8 cellular contexts compared by ENCODE assay signal in the genomic region with DNA sequence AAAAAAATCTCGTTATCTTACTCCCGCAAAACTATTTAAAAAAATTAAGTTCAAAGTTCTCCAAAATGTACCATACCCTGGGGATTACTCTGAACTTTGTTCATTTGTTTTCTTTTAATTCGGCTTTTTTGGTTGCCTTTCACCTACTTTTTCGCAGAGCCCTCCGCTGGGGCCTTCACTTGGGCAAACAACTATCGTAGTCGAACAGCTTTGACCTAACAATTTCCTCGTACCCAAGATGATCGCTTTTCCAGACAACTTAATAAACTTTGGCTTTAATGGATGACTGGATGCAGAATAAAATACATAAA. TPM values are rescaled to one million over a fixed set of nuclear protein-coding genes. Genes with fewer than 3 reads are reported as not detected.
DNase-seq lines count a peak whose midpoint lies in the region; ATAC-seq, FAIRE-seq and TF ChIP-seq lines count a peak whose summit lies in the region.

No MANE protein-coding gene starts in this region.

- peak overlapping the region; percentile 85 to 96 for H3K9ac ChIP-seq in K562 (ENCODE audit: insufficient read depth in 1 of 2, low read depth in 2 of 2, low read length in 2 of 2)

- H3K27me3 ChIP-seq in A673 (replicated peaks; ENCODE audit: insufficient read depth, low read depth, low read length, poor library complexity) (no peaks in the 10 kb centered on the region), K562 (ENCODE audit: control insufficient read depth in 2 of 2, insufficient read depth in 2 of 2, low read length in 2 of 2) (no peaks in the 10 kb centered on the region)

- H3K4me1 ChIP-seq in A673 (ENCODE audit: insufficient read depth, low read length, poor library complexity, severe bottlenecking): peaks cover 16% of the 10 kb centered on the region
- H3K4me1 ChIP-seq in K562 (replicated peaks in 1 of 2; ENCODE audit: control insufficient read depth in 2 of 2, insufficient read depth in 2 of 2, low read length in 2 of 2): peaks cover 33 to 51% of the 10 kb centered on the region in 2 experiments; a peak in 4 of 5 replicates
- peaks cover 19% of the 10 kb centered on the region for H3K4me1 ChIP-seq in mucosa of descending colon (ENCODE audit: low read depth)

- H3K9me1 ChIP-seq in K562 (ENCODE audit: control insufficient read depth, insufficient read depth, low read length): no peaks in the 10 kb centered on the region

- H3K4me3 ChIP-seq in A673 (ENCODE audit: low read depth, low read length, poor library complexity, severe bottlenecking) (peak overlapping the region; percentile 53), HFF-Myc (replicated peaks; ENCODE audit: low read depth, low read length) (peak overlapping the region; percentile 50), K562 (peak overlapping the region; percentile 66), mucosa of descending colon (peak overlapping the region; percentile 42)

- no peaks in the 10 kb centered on the region for H4K20me1 ChIP-seq in K562 (replicated peaks; ENCODE audit: control insufficient read depth, insufficient read depth, low read length)

- no peak for TF ChIP-seq RAD21 in K562 (CRISPR knock-in tag; conservative IDR thresholded peaks at IDR 0.05 in 1 of 2, IDR thresholded peaks at IDR 0.05 in 1 of 2)

- POLR2A ChIA-PET in A673 (lab: Charles Lee; ENCODE audit: low non-redundant PET): no interaction called here
- POLR2A ChIA-PET in K562 (lab: Yijun Ruan, JAX): interaction anchor here (0.6 to 6.7 kb wide), 9 partner anchors 9 to 213 kb away, joined by 3 to 70 read pairs (median 4); partner anchors contain the start of genes BLM, MAN2A2 and RCCD1

- intact Hi-C loops in A673 (cut with micrococcal nuclease; ENCODE audit: unreplicated experiment) (loop anchor here (2.0 to 10.0 kb wide), 3 partner anchors 27 to 785 kb away; partner anchors contain the start of gene MAN2A2), K562 (cut with micrococcal nuclease) (loop anchor here (5.0 to 10.0 kb wide), 6 partner anchors 103 to 635 kb away; no protein-coding TSS in a partner anchor), mucosa of descending colon (cut with DNase I, micrococcal nuclease) (no loop called here)

- no peak for TF ChIP-seq POLR2A in K562 (conservative IDR thresholded peaks at IDR 0.05)
- TF ChIP-seq POLR2A in GM12892 (IDR thresholded peaks at IDR 0.05; ENCODE audit: low read depth, low read length): no peak

- peaks cover 37% of the 10 kb centered on the region for H3K79me2 ChIP-seq in K562 (ENCODE audit: control insufficient read depth, insufficient read depth, low read length)

- H3K36me3 ChIP-seq in A673 (ENCODE audit: insufficient read depth, low read length, poor library complexity, severe bottlenecking): no peaks in the 10 kb centered on the region
- H3K36me3 ChIP-seq in K562 (ENCODE audit: control insufficient read depth, insufficient read depth, low read length): peaks cover 6% of the 10 kb centered on the region; the same call in 2 of the 3 replicates
- no peaks in the 10 kb centered on the region for H3K36me3 ChIP-seq in mucosa of descending colon (ENCODE audit: low read depth)

- TSS peak; percentile 92 for BruUV-seq in A673 (replicated peaks; lab: Mats Ljungman, UMichigan)
- no TSS peak for BruUV-seq in K562 (replicated peaks; lab: Mats Ljungman, UMichigan)

- 1% methylated on average over 9 of the region's 9 CpGs for WGBS in K562 (ENCODE audit: insufficient coverage, low coverage, missing lambda C conversion rate)

- FAIRE-seq in K562 (lab: Jason Lieb, UNC): no peak
- no peak for FAIRE-seq in GM12892 (lab: Jason Lieb, UNC)

- H3K27ac ChIP-seq in A673 (ENCODE audit: low read depth, low read length, poor library complexity, severe bottlenecking) (peak overlapping the region; percentile 86), K562 (ENCODE audit: extremely low read depth, low read depth, low read length) (peak overlapping the region; percentile 92)

- CTCF ChIA-PET in A673 (lab: Charles Lee): interaction anchor here (1.0 kb wide), 1 partner anchor 27 kb away, joined by 4 read pairs; no protein-coding TSS in a partner anchor
- CTCF ChIA-PET in K562 (lab: Yijun Ruan, JAX; ENCODE audit: low intra/inter-chr PET ratio): no interaction called here

- peak overlapping the region; percentile 99 for H3K4me2 ChIP-seq in K562 (ENCODE audit: insufficient read depth, low read length)

- TF ChIP-seq CTCF in A673 (conservative IDR thresholded peaks at IDR 0.05; ENCODE audit: low read depth, low read length) (no peak), HFF-Myc (IDR thresholded peaks at IDR 0.05; ENCODE audit: low read depth, low read length, missing control alignments) (no peak), K562 (IDR thresholded peaks at IDR 0.05 in 2 of 3, conservative IDR thresholded peaks at IDR 0.05 in 1 of 3; ENCODE audit: insufficient read depth in 2 of 3, low read depth in 1 of 3, low read length in 3 of 3) (0 out of 6 replicates have a peak, but pooled peaks of 1 of the 3 experiments have one; percentile 1), mucosa of descending colon (IDR thresholded peaks at IDR 0.05) (no peak)

- peak overlapping the region; percentile 71 for H2AFZ ChIP-seq in K562 (ENCODE audit: low read depth, low read length)

- H3K9me3 ChIP-seq in A673 (ENCODE audit: low read depth, low read length, poor library complexity, severe bottlenecking) (no peaks in the 10 kb centered on the region), K562 (replicated peaks; ENCODE audit: control insufficient read depth, insufficient read depth, low read depth, low read length) (no peaks in the 10 kb centered on the region), mucosa of descending colon (no peaks in the 10 kb centered on the region)

- no peak for TF ChIP-seq EP300 in K562 (IDR thresholded peaks at IDR 0.05; ENCODE audit: low read length)

- DNase-seq in A673 (ENCODE audit: low spot score) (no peak), HFF-Myc (ENCODE audit: extremely low read depth, low read depth) (no peak), K562 (ENCODE audit: extremely low read depth in 1 of 4, low spot score in 3 of 4) (no peak), mucosa of descending colon (no peak), HT-29 (ENCODE audit: low spot score) (no peak), iPS-NIHi11 (ENCODE audit: low spot score) (no peak), NAMALWA (ENCODE audit: low spot score) (no peak), GM12892 (ENCODE audit: insufficient read length) (no peak)

- in situ Hi-C loops in K562 (cut with MboI): no loop called here

- ATAC-seq in K562 (no peak; the same call in 2 of the 3 replicates), mucosa of descending colon (no peak)

RNA-seq across cellular contexts. Expression of gene HDDC3, which starts 2.7 kb away (rescaled TPM):
- total RNA-seq in A673 (2021) (22.6 and 23.9 TPM in 2 replicates), K562 (2014; rRNA removed) (54.1 and 64.9 TPM in 2 replicates), K562 (2014; rRNA removed; fragmentation: Illumina TruSeq; extraction: Trizol) (28.2 and 33.0 TPM in 2 replicates), K562 (2015; rRNA removed; fragmentation: Illumina TruSeq; extraction: Trizol) (36.6 and 36.9 TPM in 2 replicates), K562 (2021) (42.6 and 43.0 TPM in 2 replicates), mucosa of descending colon (10 to 100 TPM; 10.7 to 23.4 (median 15.4) TPM)
- 27.3 and 60.3 TPM in 2 replicates for total RNA-seq in K562 (2011; cell fraction: chromatin; rRNA removed; ENCODE audit: low replicate concordance)
- total RNA-seq in K562 (2011; cell fraction: nucleolus; rRNA removed): 59.5 and 62.4 TPM in 2 replicates
- total RNA-seq in K562 (2011; cell fraction: nucleoplasm; rRNA removed): 46.9 and 47.9 TPM in 2 replicates
- polyA plus RNA-seq in K562 (2011; rRNA removed) (30.8 and 33.4 TPM in 2 replicates), K562 (2014; fragmentation: Illumina TruSeq; extraction: Trizol) (51.7 and 54.2 TPM in 2 replicates), K562 (2014; fragmentation: Nextera tagmentation; extraction: Ambion mirVana) (10 to 100 TPM; 14.9 to 21.3 TPM), K562 (2014; rRNA removed) (55.8 and 65.8 TPM in 2 replicates)
- polyA plus RNA-seq in K562 (2011; cell fraction: cytosol; rRNA removed): 37.1 and 49.7 TPM in 2 replicates
- 37.0 and 41.5 TPM in 2 replicates for polyA plus RNA-seq in K562 (2011; cell fraction: nucleus; rRNA removed)
- 29.7 and 31.4 TPM in 2 replicates for polyA plus RNA-seq in K562 (2012)
- 21.5 and 26.2 TPM in 2 replicates for polyA minus RNA-seq in K562 (2011; rRNA and poly(A)+ RNA removed)
- polyA minus RNA-seq in K562 (2011; cell fraction: cytosol; rRNA and poly(A)+ RNA removed): 10.3 and 15.1 TPM in 2 replicates
- polyA minus RNA-seq in K562 (2011; cell fraction: nucleus; rRNA and poly(A)+ RNA removed): 28.9 and 44.4 TPM in 2 replicates
- total RNA-seq in HT-29 (2014; rRNA removed; shearing (Covaris generic)): 41.1 and 45.7 TPM in 2 replicates
- 20.4 TPM for polyA plus RNA-seq in GM12892 (2012; ENCODE audit: missing spikeins)

RNA-seq across cellular contexts. Expression of gene UNC45A, which starts 5.4 kb away (rescaled TPM):
- total RNA-seq in A673 (2021) (74.4 and 77.7 TPM in 2 replicates), K562 (2014; rRNA removed) (59.8 and 65.2 TPM in 2 replicates), K562 (2014; rRNA removed; fragmentation: Illumina TruSeq; extraction: Trizol) (19.2 and 22.6 TPM in 2 replicates), K562 (2015; rRNA removed; fragmentation: Illumina TruSeq; extraction: Trizol) (47.7 and 52.5 TPM in 2 replicates), K562 (2021) (79.0 and 79.3 TPM in 2 replicates), mucosa of descending colon (10 to 100 TPM; 43.9 to 92.5 (median 54.8) TPM)
- total RNA-seq in K562 (2011; cell fraction: chromatin; rRNA removed; ENCODE audit: low replicate concordance): 131 and 331 TPM in 2 replicates
- total RNA-seq in K562 (2011; cell fraction: nucleolus; rRNA removed): 205 and 228 TPM in 2 replicates
- 113 and 152 TPM in 2 replicates for total RNA-seq in K562 (2011; cell fraction: nucleoplasm; rRNA removed)
- polyA plus RNA-seq in K562 (2011; rRNA removed) (43.7 and 56.7 TPM in 2 replicates), K562 (2014; fragmentation: Illumina TruSeq; extraction: Trizol) (35.7 and 46.7 TPM in 2 replicates), K562 (2014; fragmentation: Nextera tagmentation; extraction: Ambion mirVana) (10 to 100 TPM; 22.4 to 23.1 TPM), K562 (2014; rRNA removed) (54.5 and 55.5 TPM in 2 replicates)
- 46.7 and 62.9 TPM in 2 replicates for polyA plus RNA-seq in K562 (2011; cell fraction: cytosol; rRNA removed)
- polyA plus RNA-seq in K562 (2011; cell fraction: nucleus; rRNA removed): 163 and 164 TPM in 2 replicates
- polyA plus RNA-seq in K562 (2012): 75.1 and 75.7 TPM in 2 replicates
- 51.9 and 58.7 TPM in 2 replicates for polyA minus RNA-seq in K562 (2011; rRNA and poly(A)+ RNA removed)
- 50.4 and 51.9 TPM in 2 replicates for polyA minus RNA-seq in K562 (2011; cell fraction: cytosol; rRNA and poly(A)+ RNA removed)
- polyA minus RNA-seq in K562 (2011; cell fraction: nucleus; rRNA and poly(A)+ RNA removed): 51.0 and 77.4 TPM in 2 replicates
- 80.6 and 88.0 TPM in 2 replicates for total RNA-seq in HT-29 (2014; rRNA removed; shearing (Covaris generic))
- 33.9 TPM for polyA plus RNA-seq in GM12892 (2012; ENCODE audit: missing spikeins)

RNA-seq across cellular contexts. Expression of gene RCCD1, which starts 25.0 kb away (rescaled TPM):
- total RNA-seq in A673 (2021): 28.8 and 39.5 TPM in 2 replicates
- total RNA-seq in K562 (2011; cell fraction: chromatin; rRNA removed; ENCODE audit: low replicate concordance): 100 and 115 TPM in 2 replicates
- total RNA-seq in K562 (2011; cell fraction: nucleolus; rRNA removed): 74.7 and 75.5 TPM in 2 replicates
- 86.9 and 97.7 TPM in 2 replicates for total RNA-seq in K562 (2011; cell fraction: nucleoplasm; rRNA removed)
- total RNA-seq in K562 (2014; rRNA removed): 38.1 and 41.2 TPM in 2 replicates
- total RNA-seq in K562 (2014; rRNA removed; fragmentation: Illumina TruSeq; extraction: Trizol): 17.0 and 18.0 TPM in 2 replicates
- total RNA-seq in K562 (2015; rRNA removed; fragmentation: Illumina TruSeq; extraction: Trizol): 16.7 and 23.7 TPM in 2 replicates
- total RNA-seq in K562 (2021): 44.0 and 45.9 TPM in 2 replicates
- polyA plus RNA-seq in K562 (2011; rRNA removed): 28.5 and 39.6 TPM in 2 replicates
- polyA plus RNA-seq in K562 (2011; cell fraction: cytosol; rRNA removed): 17.6 and 22.6 TPM in 2 replicates
- 232 and 244 TPM in 2 replicates for polyA plus RNA-seq in K562 (2011; cell fraction: nucleus; rRNA removed)
- polyA plus RNA-seq in K562 (2012): 41.3 and 51.9 TPM in 2 replicates
- polyA plus RNA-seq in K562 (2014; fragmentation: Illumina TruSeq; extraction: Trizol): 22.3 and 24.7 TPM in 2 replicates
- polyA plus RNA-seq in K562 (2014; fragmentation: Nextera tagmentation; extraction: Ambion mirVana): 10 to 100 TPM; 11.1 to 12.2 TPM
- polyA plus RNA-seq in K562 (2014; rRNA removed): 45.2 and 51.4 TPM in 2 replicates
- 10.3 and 13.1 TPM in 2 replicates for polyA minus RNA-seq in K562 (2011; rRNA and poly(A)+ RNA removed)
- 9.4 and 12.6 TPM in 2 replicates for polyA minus RNA-seq in K562 (2011; cell fraction: cytosol; rRNA and poly(A)+ RNA removed)
- polyA minus RNA-seq in K562 (2011; cell fraction: nucleus; rRNA and poly(A)+ RNA removed): 25.3 and 29.9 TPM in 2 replicates
- 10 to 100 TPM; 18.5 to 21.5 (median 20.7) TPM for total RNA-seq in mucosa of descending colon
- 38.0 and 49.3 TPM in 2 replicates for total RNA-seq in HT-29 (2014; rRNA removed; shearing (Covaris generic))
- 16.0 TPM for polyA plus RNA-seq in GM12892 (2012; ENCODE audit: missing spikeins)

RNA-seq across cellular contexts. Expression of gene MAN2A2, which starts 26.6 kb away (rescaled TPM):
- total RNA-seq in A673 (2021): 75.7 and 91.3 TPM in 2 replicates
- total RNA-seq in K562 (2011; cell fraction: chromatin; rRNA removed; ENCODE audit: low replicate concordance): 447 and 1,128 TPM in 2 replicates
- 692 and 704 TPM in 2 replicates for total RNA-seq in K562 (2011; cell fraction: nucleolus; rRNA removed)
- 460 and 506 TPM in 2 replicates for total RNA-seq in K562 (2011; cell fraction: nucleoplasm; rRNA removed)
- 35.0 and 53.7 TPM in 2 replicates for total RNA-seq in K562 (2014; rRNA removed)
- total RNA-seq in K562 (2014; rRNA removed; fragmentation: Illumina TruSeq; extraction: Trizol): 20.6 and 25.0 TPM in 2 replicates
- total RNA-seq in K562 (2015; rRNA removed; fragmentation: Illumina TruSeq; extraction: Trizol): 43.3 and 43.4 TPM in 2 replicates
- 116 and 151 TPM in 2 replicates for total RNA-seq in K562 (2021)
- polyA plus RNA-seq in K562 (2011; rRNA removed): 71.7 and 195 TPM in 2 replicates
- polyA plus RNA-seq in K562 (2011; cell fraction: cytosol; rRNA removed): 119 and 133 TPM in 2 replicates
- polyA plus RNA-seq in K562 (2011; cell fraction: nucleus; rRNA removed): 1,870 and 1,995 TPM in 2 replicates
- 92.0 and 210 TPM in 2 replicates for polyA plus RNA-seq in K562 (2012)
- 130 and 131 TPM in 2 replicates for polyA plus RNA-seq in K562 (2014; fragmentation: Illumina TruSeq; extraction: Trizol)
- polyA plus RNA-seq in K562 (2014; fragmentation: Nextera tagmentation; extraction: Ambion mirVana): 10 to 100 TPM in 1 of 2 experiments, 1 to 10 TPM in 1; 7.3 to 13.7 TPM
- 114 and 121 TPM in 2 replicates for polyA plus RNA-seq in K562 (2014; rRNA removed)
- 30.7 and 41.4 TPM in 2 replicates for polyA minus RNA-seq in K562 (2011; rRNA and poly(A)+ RNA removed)
- polyA minus RNA-seq in K562 (2011; cell fraction: cytosol; rRNA and poly(A)+ RNA removed): 71.5 and 84.4 TPM in 2 replicates
- polyA minus RNA-seq in K562 (2011; cell fraction: nucleus; rRNA and poly(A)+ RNA removed): 264 and 379 TPM in 2 replicates
- total RNA-seq in mucosa of descending colon: 10 to 100 TPM; 50.9 to 75.8 (median 75.3) TPM
- 29.8 and 32.7 TPM in 2 replicates for total RNA-seq in HT-29 (2014; rRNA removed; shearing (Covaris generic))
- 35.7 TPM for polyA plus RNA-seq in GM12892 (2012; ENCODE audit: missing spikeins)

RNA-seq across cellular contexts. Expression of gene FES, which starts 45.4 kb away (rescaled TPM):
- total RNA-seq in A673 (2021): 1.3 and 3.8 TPM in 2 replicates
- total RNA-seq in K562 (2011; cell fraction: chromatin; rRNA removed; ENCODE audit: low replicate concordance): 3.7 and 18.5 TPM in 2 replicates
- 5.1 and 10.8 TPM in 2 replicates for total RNA-seq in K562 (2011; cell fraction: nucleolus; rRNA removed)
- 3.3 and 6.0 TPM in 2 replicates for total RNA-seq in K562 (2011; cell fraction: nucleoplasm; rRNA removed)
- total RNA-seq in K562 (2014; rRNA removed): 0.86 and 1.6 TPM in 2 replicates
- total RNA-seq in K562 (2014; rRNA removed; fragmentation: Illumina TruSeq; extraction: Trizol): 0.73 and 1.1 TPM in 2 replicates
- total RNA-seq in K562 (2015; rRNA removed; fragmentation: Illumina TruSeq; extraction: Trizol): 0.72 and 1.1 TPM in 2 replicates
- total RNA-seq in K562 (2021): 1.3 and 2.6 TPM in 2 replicates
- 0.38 and 1.0 TPM in 2 replicates for polyA plus RNA-seq in K562 (2011; rRNA removed)
- 0.83 and 1.2 TPM in 2 replicates for polyA plus RNA-seq in K562 (2011; cell fraction: cytosol; rRNA removed)
- 4.8 and 6.6 TPM in 2 replicates for polyA plus RNA-seq in K562 (2011; cell fraction: nucleus; rRNA removed)
- polyA plus RNA-seq in K562 (2012): 1.1 and 2.8 TPM in 2 replicates
- 0.55 and 0.66 TPM in 2 replicates for polyA plus RNA-seq in K562 (2014; fragmentation: Illumina TruSeq; extraction: Trizol)
- polyA plus RNA-seq in K562 (2014; fragmentation: Nextera tagmentation; extraction: Ambion mirVana): under 1 TPM; 0.82 to 0.91 TPM
- 0.78 and 2.5 TPM in 2 replicates for polyA plus RNA-seq in K562 (2014; rRNA removed)
- polyA minus RNA-seq in K562 (2011; rRNA and poly(A)+ RNA removed): 0.14 and 0.45 TPM in 2 replicates
- 0.86 and 2.5 TPM in 2 replicates for polyA minus RNA-seq in K562 (2011; cell fraction: cytosol; rRNA and poly(A)+ RNA removed)
- 4.0 and 4.3 TPM in 2 replicates for polyA minus RNA-seq in K562 (2011; cell fraction: nucleus; rRNA and poly(A)+ RNA removed)
- total RNA-seq in mucosa of descending colon: 10 to 100 TPM in 2 of 3 donors, 1 to 10 TPM in 1; 7.9 to 18.6 (median 12.1) TPM
- 0.31 and 0.43 TPM in 2 replicates for total RNA-seq in HT-29 (2014; rRNA removed; shearing (Covaris generic))
- 1.3 TPM for polyA plus RNA-seq in GM12892 (2012; ENCODE audit: missing spikeins)

Comparison
In these comparisons a context has a peak if more than half of its experiments do, and no peak if none do; other contexts are left out.
1. intact Hi-C loops: an anchor here in A673 (2.0 to 10.0 kb wide) and K562 (5.0 to 10.0 kb wide); none called in mucosa of descending colon.